ENCODE assay signal across 10 cellular contexts in genomic region chr15:73965730-73966103, GRCh38. TPM values are rescaled to one million over a fixed set of nuclear protein-coding genes. Genes with fewer than 3 reads are reported as not detected.
DNase-seq lines count a peak whose midpoint lies in the region; ATAC-seq and TF ChIP-seq lines count a peak whose summit lies in the region.
"Had no signal": no experiment of that assay in that cellular context is flagged by ENCODE, and none has a peak within 500 bp of the region (broad histone marks: within the 10 kb centered on the region; RNA-seq: fewer than 3 reads in every experiment).

No MANE protein-coding gene starts in this region.

- H3F3A ChIP-seq in SU-DHL-6 (ENCODE audit: insufficient read depth) = 0 out of 2 replicates have a peak, but pooled peaks cover 5% of the 10 kb centered on the region

- no peaks in the 10 kb centered on the region for H3K27me3 Mint-ChIP-seq in HFFc6 (ENCODE audit: insufficient read depth)

- ATAC-seq in left lung (peak; percentile 38), GM19463 (IDR thresholded peaks at IDR 0.05; ENCODE audit: unreplicated experiment) (no peak)

- no peak overlapping the region for H3K4me3 ChIP-seq in SU-DHL-6 (ENCODE audit: insufficient read depth, low read length, poor library complexity, severe bottlenecking)
- H3K4me3 ChIP-seq in left lung = no peak overlapping the region

- no peaks in the 10 kb centered on the region for H3K9me2 ChIP-seq in SU-DHL-6 (replicated peaks; ENCODE audit: insufficient read depth, low read length)

- H3K36me3 Mint-ChIP-seq in HFFc6 (ENCODE audit: low read depth) = no peaks in the 10 kb centered on the region

- H3K36me3 ChIP-seq in SU-DHL-6 (ENCODE audit: low read length) (no peaks in the 10 kb centered on the region), left lung (no peaks in the 10 kb centered on the region)

- no peak overlapping the region for H3K9ac ChIP-seq in SU-DHL-6 (ENCODE audit: low read length)

- no peaks in the 10 kb centered on the region for H3K9me3 Mint-ChIP-seq in HFFc6
- H3K9me3 Mint-ChIP-seq: neural crest cell had no signal

- H4K20me1 ChIP-seq in SU-DHL-6 (ENCODE audit: low read depth, low read length) = no peaks in the 10 kb centered on the region

- DNase-seq in DMS53 (lab: John Stamatoyannopoulos, UW) (peak; percentile 18), DMS53 treated with DMSO at 0.1 percent for 48 hours (lab: John Stamatoyannopoulos, UW; ENCODE audit: unreplicated experiment) (no peak), HFFc6 (peak; percentile 38), left lung (no peak), erythroblast (lab: John Stamatoyannopoulos, UW) (no peak), AG08395 (ENCODE audit: low spot score) (no peak)

- no peaks in the 10 kb centered on the region for H3K27me3 ChIP-seq in SU-DHL-6 (ENCODE audit: low read length)
- H3K27me3 ChIP-seq in left lung = no peaks in the 10 kb centered on the region

- peaks cover 56% of the 10 kb centered on the region for H3K4me1 Mint-ChIP-seq in HFFc6 (ENCODE audit: low read depth)

- peak overlapping the region; percentile 44 for H2AFZ ChIP-seq in SU-DHL-6 (ENCODE audit: low read depth, low read length, severe bottlenecking)

- H3K4me2 ChIP-seq in SU-DHL-6 (ENCODE audit: low read depth, low read length, poor library complexity, severe bottlenecking) = peak overlapping the region; percentile 33

- no peak for TF ChIP-seq POLR2A in erythroblast (IDR thresholded peaks at IDR 0.05; ENCODE audit: low read length)

- peak overlapping the region; percentile 83 for H3K27ac Mint-ChIP-seq in HFFc6

- intact Hi-C loops in left lung (cut with DNase I) = no loop called here

- H3K9me3 ChIP-seq in SU-DHL-6 (ENCODE audit: insufficient read depth, low read length) (no peaks in the 10 kb centered on the region), left lung (no peaks in the 10 kb centered on the region)

- H3K79me2 ChIP-seq in SU-DHL-6 (ENCODE audit: insufficient read depth, low read length) = no peaks in the 10 kb centered on the region

- peak overlapping the region; percentile 52 for H3K4me3 Mint-ChIP-seq in HFFc6
- H3K4me3 Mint-ChIP-seq: neural crest cell had no signal

- TF ChIP-seq CTCF in HFFc6 (IDR thresholded peaks at IDR 0.05) (no peak), SU-DHL-6 (IDR thresholded peaks at IDR 0.05; ENCODE audit: insufficient read depth, low read length, poor library complexity, severe bottlenecking) (no peak), left lung (IDR thresholded peaks at IDR 0.05) (no peak)

- peaks cover 6 to 10% of the 10 kb centered on the region in 2 donors for H3K4me1 ChIP-seq in left lung

- no peak overlapping the region for H3K27ac ChIP-seq in SU-DHL-6 (ENCODE audit: low read depth, low read length)
- H3K27ac ChIP-seq in left lung = no peak overlapping the region
- H3K27ac ChIP-seq: 22Rv1 had no signal

RNA-seq across cellular contexts. Expression of gene STOML1, which starts 26.4 kb away (rescaled TPM):
- 10 to 100 TPM; 21.4 to 30.6 (median 24.7) TPM for total RNA-seq in HFFc6 (2021; fragmentation: NEBNext Ultra II Directional; extraction: Animal tissue kit (Norgen Biotek cat#: 25700))
- 10 to 100 TPM; 20.0 to 29.3 TPM for total RNA-seq in left lung

RNA-seq across cellular contexts. Expression of gene PML, which starts 28.8 kb away (rescaled TPM):
- total RNA-seq in HFFc6 (2021; fragmentation: NEBNext Ultra II Directional; extraction: Animal tissue kit (Norgen Biotek cat#: 25700)) = 10 to 100 TPM; 45.2 to 51.8 (median 47.5) TPM
- 10 to 100 TPM; 61.2 to 75.2 TPM for total RNA-seq in left lung

RNA-seq across cellular contexts. Expression of gene LOXL1, which starts 39.5 kb away (rescaled TPM):
- 100 to 1,000 TPM; 235 to 309 (median 288) TPM for total RNA-seq in HFFc6 (2021; fragmentation: NEBNext Ultra II Directional; extraction: Animal tissue kit (Norgen Biotek cat#: 25700))
- 10 to 100 TPM; 22.3 to 37.0 TPM for total RNA-seq in left lung

Comparison
In these comparisons a context has a peak if more than half of its experiments do, and no peak if none do; other contexts are left out.
1. DNase-seq: peak in DMS53 (single experiment) and HFFc6 (single experiment); none in DMS53 treated with DMSO at 0.1 percent for 48 hours (single experiment), left lung (0 of 2), erythroblast (0 of 2) and AG08395 (single experiment).
2. RNA of gene LOXL1, which starts 39.5 kb away (total RNA-seq): 235 to 309 TPM in HFFc6; 22.3 to 37.0 TPM in left lung; every median in the first group is over 4 times any median in the second.